11 cellular contexts compared by ENCODE assay signal in the genomic region with DNA sequence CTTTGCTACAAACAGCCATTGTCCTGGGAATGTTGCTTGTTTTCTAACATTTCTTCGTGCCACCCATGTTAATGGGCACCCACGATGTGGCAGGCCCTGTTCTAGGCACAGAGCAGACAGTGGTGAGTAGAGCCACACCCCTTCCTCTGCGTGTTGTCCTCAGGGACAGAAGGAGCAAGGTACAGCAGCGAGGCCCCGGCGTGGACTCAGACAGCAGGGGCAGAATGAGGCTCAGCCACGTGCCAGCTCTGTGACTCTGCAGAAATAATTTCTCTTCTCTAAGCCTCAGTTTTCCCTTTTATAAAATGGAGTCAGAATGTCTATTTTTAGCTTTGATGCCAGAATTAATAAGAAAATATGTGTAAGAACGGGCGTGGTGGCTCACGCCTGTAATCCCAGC.
"Had no signal": no experiment of that assay in that cellular context is flagged by ENCODE, and none has a peak within 500 bp of the region (broad histone marks: within the 10 kb centered on the region; RNA-seq: fewer than 3 reads in every experiment).

No MANE protein-coding gene starts in this region.

- H3K4me2 ChIP-seq: GM23338 had no signal

- H3K4me3 ChIP-seq: GM23248, GM23338, HAP-1 had no signal

- H3K27ac ChIP-seq: GM23248 had no signal

- H3K36me3 ChIP-seq: HAP-1 had no signal

- H3K9ac ChIP-seq: GM23248 had no signal

- H3K4me1 ChIP-seq: HAP-1 had no signal

- ATAC-seq: GM23338, HCT116 had no signal

- DNase-seq: GM23248, GOT3, H7, H9, HCEC 1CT, HFFc6 had no signal

- H2AFZ ChIP-seq: GM23248, GM23338 had no signal

- FAIRE-seq: H1, H54 had no signal

- H3K9me3 ChIP-seq: HAP-1 had no signal
